Comparison of ENCODE assay signal across 14 cellular contexts in genomic region chr10:581776-582330, GRCh38.
"Had no signal": no experiment of that assay in that cellular context is flagged by ENCODE, and none has a peak within 500 bp of the region (broad histone marks: within the 10 kb centered on the region; RNA-seq: fewer than 3 reads in every experiment).

No MANE protein-coding gene starts in this region.

- H3K27ac Mint-ChIP-seq: activated CD8-positive, alpha-beta memory T cell treated with anti-CD3 and anti-CD28 coated beads, Interleukin-2, amount 10 ng/mL, durations not matched to agents 7 days and 5 days; activated naive CD4-positive, alpha-beta T cell treated with anti-CD3 and anti-CD28 coated beads, Interleukin-2, amount 10 ng/mL, durations not matched to agents 7 days and 5 days; activated T-helper 2 cell treated with anti-CD3 and anti-CD28 coated beads, Interferon-gamma antibody, Interleukin-2, Interleukin-4, amounts not matched to agents 10 μg/mL and 5 μg/mL and 100 μg/mL, durations not matched to agents 14 hours and 24 hours and 36 hours; endodermal cell; stimulated activated naive B cell treated with anti-CD40 and anti-IgM and Interleukin-4, amounts not matched to agents 10 μg/mL and 1 μg/mL and 100 μg/mL, for 72 hours; T-helper 2 cell treated with Interferon-gamma antibody and Interleukin-4, amounts not matched to agents 5 μg/mL and 100 μg/mL, for 36 hours had no signal

- H3K27me3 ChIP-seq: ascending aorta, dorsolateral prefrontal cortex, ovary, tibial artery had no signal

- H3K4me3 ChIP-seq: ascending aorta, dorsolateral prefrontal cortex, ovary, tibial artery had no signal

- H3K4me1 Mint-ChIP-seq: activated CD8-positive, alpha-beta memory T cell treated with anti-CD3 and anti-CD28 coated beads, Interleukin-2, amount 10 ng/mL, durations not matched to agents 7 days and 5 days; activated naive CD4-positive, alpha-beta T cell treated with anti-CD3 and anti-CD28 coated beads, Interleukin-2, amount 10 ng/mL, durations not matched to agents 7 days and 5 days; stimulated activated naive B cell treated with anti-CD40 and anti-IgM and Interleukin-4, amounts not matched to agents 10 μg/mL and 1 μg/mL and 100 μg/mL, for 72 hours had no signal

- H3K36me3 ChIP-seq: ascending aorta, ovary, tibial artery had no signal

- H3K9me3 ChIP-seq: ascending aorta, ovary, tibial artery had no signal

- H3K4me3 Mint-ChIP-seq: activated CD8-positive, alpha-beta memory T cell treated with anti-CD3 and anti-CD28 coated beads, Interleukin-2, amount 10 ng/mL, durations not matched to agents 7 days and 5 days; activated naive CD4-positive, alpha-beta T cell treated with anti-CD3 and anti-CD28 coated beads, Interleukin-2, amount 10 ng/mL, durations not matched to agents 7 days and 5 days; endodermal cell; neural crest cell; stimulated activated naive B cell treated with anti-CD40 and anti-IgM and Interleukin-4, amounts not matched to agents 10 μg/mL and 1 μg/mL and 100 μg/mL, for 72 hours; T-helper 2 cell treated with Interferon-gamma antibody and Interleukin-4, amounts not matched to agents 5 μg/mL and 100 μg/mL, for 36 hours had no signal

- DNase-seq: activated CD4-positive, alpha-beta T cell treated with anti-CD3 and anti-CD28 coated beads, Interleukin-2, amount 50 U/mL, for 4 hours; activated CD8-positive, alpha-beta memory T cell treated with anti-CD3 and anti-CD28 coated beads, Interleukin-2, amount 10 ng/mL, durations not matched to agents 7 days and 5 days; activated naive CD4-positive, alpha-beta T cell treated with anti-CD3 and anti-CD28 coated beads, Interleukin-2, amount 10 ng/mL, durations not matched to agents 7 days and 5 days; activated T-cell treated with anti-CD3 and anti-CD28 coated beads, Interleukin-2, amount 50 U/mL, for 1 hour; endodermal cell; stimulated activated CD4-positive, alpha-beta T cell treated with anti-CD3 and anti-CD28 coated beads, Interleukin-4, amount 100 ng/mL, for 1 hour; stimulated activated naive B cell treated with anti-CD40 and anti-IgM and Interleukin-4, amounts not matched to agents 10 μg/mL and 1 μg/mL and 100 μg/mL, for 72 hours had no signal

- H3K36me3 Mint-ChIP-seq: activated CD8-positive, alpha-beta memory T cell treated with anti-CD3 and anti-CD28 coated beads, Interleukin-2, amount 10 ng/mL, durations not matched to agents 7 days and 5 days; activated naive CD4-positive, alpha-beta T cell treated with anti-CD3 and anti-CD28 coated beads, Interleukin-2, amount 10 ng/mL, durations not matched to agents 7 days and 5 days had no signal

- H3K27ac ChIP-seq: ovary had no signal

- H3K9me3 Mint-ChIP-seq: activated T-helper 2 cell treated with anti-CD3 and anti-CD28 coated beads, Interferon-gamma antibody, Interleukin-2, Interleukin-4, amounts not matched to agents 10 μg/mL and 5 μg/mL and 100 μg/mL, durations not matched to agents 14 hours and 24 hours and 36 hours; endodermal cell; neural crest cell; T-helper 2 cell treated with Interferon-gamma antibody and Interleukin-4, amounts not matched to agents 5 μg/mL and 100 μg/mL, for 36 hours had no signal
